22 cellular contexts compared by ENCODE assay signal in the genomic region with DNA sequence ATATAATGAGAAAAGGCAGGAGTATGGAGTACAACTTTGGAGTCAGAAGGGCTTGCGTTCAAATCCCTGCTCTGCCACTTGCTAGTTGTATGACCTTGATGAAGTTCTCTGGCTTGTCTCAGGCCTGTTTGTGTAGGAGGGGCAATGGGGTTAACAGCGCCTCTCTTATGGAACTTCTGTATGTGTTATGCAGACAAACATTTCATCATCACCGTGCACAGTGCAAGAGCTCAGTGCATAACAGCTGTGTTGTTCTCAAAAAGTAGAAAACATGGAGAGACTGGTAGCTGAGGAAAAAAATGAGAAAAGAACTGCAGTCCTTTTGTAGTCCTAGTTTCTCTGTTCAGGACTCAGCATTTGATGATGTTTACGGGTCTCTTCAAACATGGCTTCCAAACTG. TPM values are rescaled to one million over a fixed set of nuclear protein-coding genes. Genes with fewer than 3 reads are reported as not detected.
DNase-seq lines count a peak whose midpoint lies in the region; ATAC-seq, FAIRE-seq and TF ChIP-seq lines count a peak whose summit lies in the region.
"Had no signal": no experiment of that assay in that cellular context is flagged by ENCODE, and none has a peak within 500 bp of the region (broad histone marks: within the 10 kb centered on the region; RNA-seq: fewer than 3 reads in every experiment).

No MANE protein-coding gene starts in this region.

- in situ Hi-C loops in HepG2 (cut with HindIII; ENCODE audit: extremely low pct_ligation_motif_present, low pct_unique_long_range_greater_than_20kb) = no loop called here
- in situ Hi-C loops in K562 (cut with MboI) = no loop called here

- H3K4me3 ChIP-seq in HepG2 (replicated peaks in 1 of 3; ENCODE audit: insufficient read depth in 1 of 3, low read depth in 2 of 3, low read length in 3 of 3) (no peak overlapping the region), right lobe of liver (no peak overlapping the region), K562 (no peak overlapping the region)
- H3K4me3 ChIP-seq: GM23338 had no signal

- TF ChIP-seq RAD21 in HepG2 (CRISPR knock-in tag; IDR thresholded peaks at IDR 0.05) (no peak), K562 (CRISPR knock-in tag; conservative IDR thresholded peaks at IDR 0.05 in 1 of 2, IDR thresholded peaks at IDR 0.05 in 1 of 2) (no peak)

- no peak for TF ChIP-seq EP300 in HepG2 (IDR thresholded peaks at IDR 0.05; ENCODE audit: low read depth in 2 of 2, low read length in 2 of 2)
- TF ChIP-seq EP300 in HepG2 (CRISPR knock-in tag; IDR thresholded peaks at IDR 0.05; ENCODE audit: borderline replicate concordance) = no peak
- TF ChIP-seq EP300 in K562 (IDR thresholded peaks at IDR 0.05; ENCODE audit: low read length) = no peak

- TF ChIP-seq CTCF in HepG2 (CRISPR knock-in tag; IDR thresholded peaks at IDR 0.05) (no peak), right lobe of liver (IDR thresholded peaks at IDR 0.05) (no peak), K562 (IDR thresholded peaks at IDR 0.05 in 2 of 3, conservative IDR thresholded peaks at IDR 0.05 in 1 of 3; ENCODE audit: insufficient read depth in 2 of 3, low read depth in 1 of 3, low read length in 3 of 3) (no peak)

- intact Hi-C loops in HepG2 (cut with micrococcal nuclease; ENCODE audit: unreplicated experiment) = no loop called here
- intact Hi-C loops in right lobe of liver (cut with DNase I) = no loop called here
- intact Hi-C loops in K562 (cut with micrococcal nuclease) = no loop called here

- FAIRE-seq in HepG2 (lab: Jason Lieb, UNC) = no peak
- FAIRE-seq in K562 (lab: Jason Lieb, UNC) = no peak
- FAIRE-seq: GM12891, GM18507 had no signal

- H4K20me1 ChIP-seq in HepG2 (ENCODE audit: insufficient read depth, low read length) (no peaks in the 10 kb centered on the region), K562 (replicated peaks; ENCODE audit: control insufficient read depth, insufficient read depth, low read length) (no peaks in the 10 kb centered on the region; the same call in 1 of the 2 replicates)

- BruUV-seq in HepG2 (replicated peaks; lab: Mats Ljungman, UMichigan) = no TSS peak
- BruUV-seq in K562 (replicated peaks; lab: Mats Ljungman, UMichigan) = no TSS peak

- H3K36me3 ChIP-seq in HepG2 (replicated peaks in 1 of 2; ENCODE audit: control insufficient read depth in 1 of 2, insufficient read depth in 2 of 2, low read length in 2 of 2) = no peaks in the 10 kb centered on the region
- no peaks in the 10 kb centered on the region for H3K36me3 ChIP-seq in right lobe of liver
- no peaks in the 10 kb centered on the region for H3K36me3 ChIP-seq in K562 (ENCODE audit: control insufficient read depth, insufficient read depth, low read length)

- 0% methylated on average over 4 of the region's 4 CpGs for WGBS in HepG2 (ENCODE audit: low lambda C conversion rate)
- 93% methylated on average over 3 of the region's 4 CpGs for WGBS in right lobe of liver (ENCODE audit: insufficient coverage, low coverage, low lambda C conversion rate, missing lambda C conversion rate)
- WGBS in K562 (ENCODE audit: insufficient coverage, low coverage, missing lambda C conversion rate) = 0% methylated on average over 4 of the region's 4 CpGs

- DNase-seq in HepG2 (ENCODE audit: low spot score) (peak; percentile 42), right lobe of liver (no peak), MV-4-11 (lab: John Stamatoyannopoulos, UW) (peak; percentile 17), K562 (ENCODE audit: extremely low read depth in 1 of 4, low spot score in 3 of 4) (no peak), NOMO-1 (lab: John Stamatoyannopoulos, UW; ENCODE audit: unreplicated experiment in 2 of 2) (no peak), NCI-H2029 (lab: John Stamatoyannopoulos, UW) (no peak)
- DNase-seq: C1 segment of cervical spinal cord; Calu3; CD4-positive, alpha-beta memory T cell; COR-L47; DMS53; DMS79 treated with DMSO at 0.1 percent for 48 hours; GF-D8; H9 had no signal

- H3K9me3 ChIP-seq in HepG2 (ENCODE audit: low read length) (no peaks in the 10 kb centered on the region), right lobe of liver (no peaks in the 10 kb centered on the region), K562 (replicated peaks; ENCODE audit: control insufficient read depth, insufficient read depth, low read depth, low read length) (no peaks in the 10 kb centered on the region)

- H3K9ac ChIP-seq in HepG2 (ENCODE audit: insufficient read depth, low read depth, low read length) = no peak overlapping the region
- no peak overlapping the region for H3K9ac ChIP-seq in K562 (ENCODE audit: insufficient read depth in 1 of 2, low read depth in 2 of 2, low read length in 2 of 2)

- peak; percentile 61 for ATAC-seq in HepG2
- no peak for ATAC-seq in right lobe of liver
- ATAC-seq in K562 = no peak
- ATAC-seq: GM23338, HCT116 had no signal

- POLR2A ChIA-PET in HepG2 (lab: Yijun Ruan, JAX) = interaction anchor here (0.9 kb wide), 1 partner anchor 42 kb away, joined by 3 read pairs; no protein-coding TSS in a partner anchor
- POLR2A ChIA-PET in K562 (lab: Yijun Ruan, JAX) = interaction anchor here (1.2 kb wide), 1 partner anchor 12 kb away, joined by 3 read pairs; no protein-coding TSS in a partner anchor

- H3K27me3 ChIP-seq in HepG2 (ENCODE audit: control insufficient read depth in 1 of 2, insufficient read depth in 2 of 2, low read length in 2 of 2) = peaks cover 0 to 21% of the 10 kb centered on the region in 2 experiments; a peak in 2 of 5 replicates
- no peaks in the 10 kb centered on the region for H3K27me3 ChIP-seq in right lobe of liver
- peaks cover 3 to 15% of the 10 kb centered on the region in 2 experiments; a peak in 4 of 5 replicates for H3K27me3 ChIP-seq in K562 (ENCODE audit: control insufficient read depth in 2 of 2, insufficient read depth in 2 of 2, low read length in 2 of 2)

- H3K4me1 ChIP-seq in HepG2 (ENCODE audit: insufficient read depth, low read length) (peaks cover 20% of the 10 kb centered on the region), right lobe of liver (no peaks in the 10 kb centered on the region), K562 (replicated peaks in 1 of 2; ENCODE audit: control insufficient read depth in 2 of 2, insufficient read depth in 2 of 2, low read length in 2 of 2) (peaks cover 0 to 2% of the 10 kb centered on the region in 2 experiments; a peak in 2 of 5 replicates)

- no peaks in the 10 kb centered on the region for H3K9me1 ChIP-seq in K562 (ENCODE audit: control insufficient read depth, insufficient read depth, low read length)

- TF ChIP-seq POLR2A in HepG2 (IDR thresholded peaks at IDR 0.05; ENCODE audit: insufficient read depth in 1 of 2, low read depth in 2 of 2, low read length in 2 of 2) (no peak), right lobe of liver (IDR thresholded peaks at IDR 0.05) (no peak), K562 (conservative IDR thresholded peaks at IDR 0.05) (no peak)

- H3K4me2 ChIP-seq in HepG2 (ENCODE audit: low read depth, low read length) (no peak overlapping the region), K562 (ENCODE audit: insufficient read depth, low read length) (no peak overlapping the region)
- H3K4me2 ChIP-seq: GM23338 had no signal

- CTCF ChIA-PET in HepG2 (lab: Yijun Ruan, JAX; ENCODE audit: low intra/inter-chr PET ratio, low total read pairs) = no interaction called here
- CTCF ChIA-PET in K562 (lab: Yijun Ruan, JAX; ENCODE audit: low intra/inter-chr PET ratio) = no interaction called here

- H2AFZ ChIP-seq in HepG2 (ENCODE audit: low read length) (no peak overlapping the region), K562 (ENCODE audit: low read depth, low read length) (no peak overlapping the region)
- H2AFZ ChIP-seq: GM23338 had no signal

- no peaks in the 10 kb centered on the region for H3K79me2 ChIP-seq in HepG2 (ENCODE audit: insufficient read depth, low read length)
- H3K79me2 ChIP-seq in K562 (ENCODE audit: control insufficient read depth, insufficient read depth, low read length) = no peaks in the 10 kb centered on the region

- no peak overlapping the region for H3K27ac ChIP-seq in HepG2 (ENCODE audit: extremely low read length, insufficient read depth, low read length)
- H3K27ac ChIP-seq in right lobe of liver = no peak overlapping the region
- no peak overlapping the region for H3K27ac ChIP-seq in K562 (ENCODE audit: extremely low read depth, low read depth, low read length)

RNA-seq across cellular contexts. Expression of gene ZNF648, which starts 10.4 kb away (rescaled TPM):
- total RNA-seq in HepG2 (2016; rRNA removed; fragmentation: Illumina TruSeq; extraction: Trizol) (0.13 and 0.14 TPM in 2 replicates), right lobe of liver (1 to 10 TPM in 1 of 6 experiments, under 1 TPM in 5; 0.35 to 1.5 (median 0.57) TPM), K562 (2014; rRNA removed) (0.18 and 0.20 TPM in 2 replicates), K562 (2014; rRNA removed; fragmentation: Illumina TruSeq; extraction: Trizol) (0.06 and 0.15 TPM in 2 replicates), K562 (2015; rRNA removed; fragmentation: Illumina TruSeq; extraction: Trizol) (0.11 and 0.34 TPM in 2 replicates), K562 (2021) (0.22 and 0.27 TPM in 2 replicates)
- total RNA-seq in HepG2 (2016; cell fraction: cytosol; rRNA removed; fragmentation: Illumina TruSeq; extraction: Trizol; ENCODE audit: low read depth) = not detected in 2 replicates
- total RNA-seq in HepG2 (2016; cell fraction: insoluble cytoplasmic fraction; rRNA removed; fragmentation: Illumina TruSeq; extraction: Trizol) = 0.13 and 0.19 TPM in 2 replicates
- total RNA-seq in HepG2 (2016; cell fraction: membrane; rRNA removed; fragmentation: Illumina TruSeq; extraction: Trizol) = 0.03 TPM in 1 of 2 replicates, not detected in the other
- 0.34 and 0.41 TPM in 2 replicates for total RNA-seq in HepG2 (2016; cell fraction: nucleus; rRNA removed; fragmentation: Illumina TruSeq; extraction: Trizol)
- polyA plus RNA-seq in HepG2 (2011; rRNA removed) (0.37 and 0.43 TPM in 2 replicates), K562 (2011; rRNA removed) (not detected in 2 replicates), K562 (2014; fragmentation: Illumina TruSeq; extraction: Trizol) (0.18 and 0.21 TPM in 2 replicates), K562 (2014; fragmentation: Nextera tagmentation; extraction: Ambion mirVana) (under 1 TPM in 1 of 2 experiments, not detected in 1; 0.06 TPM), K562 (2014; rRNA removed) (0.11 and 0.25 TPM in 2 replicates)
- polyA plus RNA-seq in HepG2 (2011; cell fraction: cytosol; rRNA removed) = 0.17 and 0.25 TPM in 2 replicates
- 1.4 and 1.7 TPM in 2 replicates for polyA plus RNA-seq in HepG2 (2011; cell fraction: nucleus; rRNA removed)
- 0.37 and 0.47 TPM in 2 replicates for polyA plus RNA-seq in HepG2 (2012)
- not detected in 2 replicates for polyA plus RNA-seq in HepG2 (2016; cell fraction: cytosol; fragmentation: Illumina TruSeq; extraction: Trizol; ENCODE audit: low read depth)
- polyA plus RNA-seq in HepG2 (2016; cell fraction: insoluble cytoplasmic fraction; fragmentation: Illumina TruSeq; extraction: Trizol; ENCODE audit: low read depth) = 0.05 TPM in 1 of 2 replicates, not detected in the other
- polyA plus RNA-seq in HepG2 (2016; cell fraction: membrane; fragmentation: Illumina TruSeq; extraction: Trizol; ENCODE audit: low read depth) = not detected in 2 replicates
- 0.32 and 0.33 TPM in 2 replicates for polyA plus RNA-seq in HepG2 (2016; cell fraction: nucleus; fragmentation: Illumina TruSeq; extraction: Trizol; ENCODE audit: insufficient read depth, low read depth)
- polyA minus RNA-seq in HepG2 (2011; rRNA and poly(A)+ RNA removed; ENCODE audit: low replicate concordance) = 2.6 TPM in 1 of 2 replicates, not detected in the other
- 0.35 and 0.69 TPM in 2 replicates for polyA minus RNA-seq in HepG2 (2011; cell fraction: cytosol; rRNA and poly(A)+ RNA removed)
- polyA minus RNA-seq in HepG2 (2011; cell fraction: nucleus; rRNA and poly(A)+ RNA removed) = 1.9 and 2.0 TPM in 2 replicates
- not detected in 2 replicates for total RNA-seq in K562 (2011; cell fraction: chromatin; rRNA removed; ENCODE audit: low replicate concordance)
- not detected in 2 replicates for total RNA-seq in K562 (2011; cell fraction: nucleolus; rRNA removed)
- 0.07 TPM in 1 of 2 replicates, not detected in the other for total RNA-seq in K562 (2011; cell fraction: nucleoplasm; rRNA removed)
- polyA plus RNA-seq in K562 (2011; cell fraction: cytosol; rRNA removed) = not detected in 2 replicates
- polyA plus RNA-seq in K562 (2011; cell fraction: nucleus; rRNA removed) = not detected in 2 replicates
- polyA plus RNA-seq in K562 (2012) = 0.10 and 0.14 TPM in 2 replicates
- polyA minus RNA-seq in K562 (2011; rRNA and poly(A)+ RNA removed) = not detected in 2 replicates
- polyA minus RNA-seq in K562 (2011; cell fraction: cytosol; rRNA and poly(A)+ RNA removed) = not detected in 2 replicates
- not detected in 2 replicates for polyA minus RNA-seq in K562 (2011; cell fraction: nucleus; rRNA and poly(A)+ RNA removed)
- total RNA-seq: A172; A673; Calu3; CD4-positive, alpha-beta memory T cell; G401 had no signal
- polyA plus RNA-seq: BJ; CD4-positive, alpha-beta memory T cell had no signal

Comparison
In these comparisons a context has a peak if more than half of its experiments do, and no peak if none do; other contexts are left out.
1. DNase-seq: peak in HepG2 (single experiment) and MV-4-11 (single experiment); none in right lobe of liver (0 of 3), K562 (0 of 4), NOMO-1 (0 of 2) and NCI-H2029 (single experiment).
2. Of the 241 proteins assayed by ChIP-seq in both HepG2 and K562: peak only in HepG2: CEBPB, CEBPG, FOXA3, FOXP4, GATAD2A, HDAC1 and 2 more; only in K562: none; in both: none; in neither: 229; mixed calls (peak in some experiments, not most) for 4.